ENCODE assay signal across 24 cellular contexts in the genomic region with DNA sequence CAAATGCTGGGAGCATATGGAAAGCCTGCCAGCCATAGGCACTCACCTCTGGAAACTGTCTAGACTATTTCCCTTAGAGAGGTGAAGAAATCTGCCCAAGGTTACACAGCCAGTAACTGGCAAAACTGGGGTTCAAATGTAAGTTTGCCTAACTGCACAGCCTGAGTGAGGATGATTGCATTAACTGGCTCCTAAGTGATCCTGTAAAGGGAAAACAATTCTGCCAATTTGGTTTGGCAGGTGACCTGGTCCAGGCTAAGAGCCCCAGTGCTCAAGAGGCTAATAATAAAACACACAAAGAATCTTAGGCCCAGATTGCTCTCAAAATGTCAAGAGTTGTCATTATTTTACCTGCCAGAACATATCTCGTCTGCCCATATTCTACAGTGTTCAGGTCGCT. TPM values are rescaled to one million over a fixed set of nuclear protein-coding genes. Genes with fewer than 3 reads are reported as not detected.
DNase-seq lines count a peak whose midpoint lies in the region; ATAC-seq, FAIRE-seq and TF ChIP-seq lines count a peak whose summit lies in the region.
"Had no signal": no experiment of that assay in that cellular context is flagged by ENCODE, and none has a peak within 500 bp of the region (broad histone marks: within the 10 kb centered on the region; RNA-seq: fewer than 3 reads in every experiment).

No MANE protein-coding gene starts in this region.

- no peak overlapping the region for H3K4me3 ChIP-seq in heart left ventricle
- H3K4me3 ChIP-seq in bronchial epithelial cell (ENCODE audit: low read depth, low read length), result no peak overlapping the region
- H3K4me3 ChIP-seq in left lung, result no peak overlapping the region
- no peak overlapping the region for H3K4me3 ChIP-seq in mucosa of descending colon
- H3K4me3 ChIP-seq: A549, GM23248, Peyer's patch, SJSA1 had no signal

- no peak for DNase-seq in heart left ventricle
- no peak for DNase-seq in left cardiac atrium
- DNase-seq in bronchial epithelial cell (ENCODE audit: low read depth), result peak; percentile 53
- DNase-seq in left lung, result no peak
- DNase-seq in mucosa of descending colon, result no peak
- no peak for DNase-seq in left lobe of liver (ENCODE audit: low spot score)
- DNase-seq: C1 segment of cervical spinal cord; CD4-positive, alpha-beta memory T cell; COR-L47; DMS53; GM23248; H7; NCI-H1092; NCI-H1436 treated with DMSO at 0.1 percent for 48 hours; NCI-H187 treated with DMSO at 0.1 percent for 48 hours; NCI-H526 treated with DMSO at 0.1 percent for 48 hours; OCI-M1; Peyer's patch had no signal

- intact Hi-C loops in heart left ventricle (cut with DNase I), result loop anchor here in 2 of 10 donors (5.0 kb wide), 2 partner anchors 44 to 136 kb away; a partner anchor contains a TSS
- intact Hi-C loops in left cardiac atrium (cut with DNase I), result no loop called here
- intact Hi-C loops in left lung (cut with DNase I), result no loop called here
- intact Hi-C loops in mucosa of descending colon (cut with DNase I, micrococcal nuclease), result no loop called here

- H3K27me3 ChIP-seq in heart left ventricle (no peaks in the 10 kb centered on the region), bronchial epithelial cell (ENCODE audit: control insufficient read depth, insufficient read depth, low read length) (peaks cover 2% of the 10 kb centered on the region), left lung (no peaks in the 10 kb centered on the region)
- H3K27me3 ChIP-seq: Peyer's patch, SJSA1 had no signal

- peaks cover 0 to 41% (median 18%) of the 10 kb centered on the region in 12 donors for H3K4me1 ChIP-seq in heart left ventricle
- peaks cover 0 to 11% of the 10 kb centered on the region in 2 donors for H3K4me1 ChIP-seq in left lung
- peaks cover 24% of the 10 kb centered on the region for H3K4me1 ChIP-seq in mucosa of descending colon (ENCODE audit: low read depth)
- H3K4me1 ChIP-seq: SJSA1 had no signal

- no peak for TF ChIP-seq POLR2A in heart left ventricle (IDR thresholded peaks at IDR 0.05)

- TF ChIP-seq CTCF in heart left ventricle (IDR thresholded peaks at IDR 0.05) (no peak), bronchial epithelial cell (IDR thresholded peaks at IDR 0.05; ENCODE audit: insufficient read depth, low read length, severe bottlenecking) (no peak), left lung (IDR thresholded peaks at IDR 0.05) (no peak), mucosa of descending colon (IDR thresholded peaks at IDR 0.05) (no peak)

- WGBS in heart left ventricle, 4 donors, result 67 to 80% (median 71%) methylated on average over 2 of the region's 2 CpGs

- peak overlapping the region in 1 of 12 donors; percentile 2 for H3K27ac ChIP-seq in heart left ventricle
- no peak overlapping the region for H3K27ac ChIP-seq in left lung
- H3K27ac ChIP-seq: A549, GM23248, HL-60, KMS-11, Peyer's patch, SJSA1 had no signal

- no peak for FAIRE-seq in bronchial epithelial cell (lab: Jason Lieb, UNC)
- FAIRE-seq: A549, GM18507 had no signal

- H3K36me3 ChIP-seq in heart left ventricle (no peaks in the 10 kb centered on the region), bronchial epithelial cell (ENCODE audit: control insufficient read depth, insufficient read depth, low read length) (no peaks in the 10 kb centered on the region), left lung (no peaks in the 10 kb centered on the region), mucosa of descending colon (ENCODE audit: low read depth) (no peaks in the 10 kb centered on the region)
- H3K36me3 ChIP-seq: Peyer's patch, SJSA1 had no signal

- ATAC-seq in heart left ventricle, result peak in 3 of 4 donors; percentile 53 to 68 (median 66)
- no peak for ATAC-seq in left cardiac atrium
- peak; percentile 68 for ATAC-seq in left lung
- ATAC-seq in mucosa of descending colon, result no peak
- ATAC-seq in left lobe of liver, result no peak
- no peak for ATAC-seq in GM21360 (IDR thresholded peaks at IDR 0.05; ENCODE audit: unreplicated experiment)
- ATAC-seq: A549 had no signal

- no peaks in the 10 kb centered on the region for H3K9me3 ChIP-seq in heart left ventricle
- no peaks in the 10 kb centered on the region for H3K9me3 ChIP-seq in left lung
- no peaks in the 10 kb centered on the region for H3K9me3 ChIP-seq in mucosa of descending colon
- H3K9me3 ChIP-seq: A549, Peyer's patch, SJSA1 had no signal

RNA-seq across cellular contexts. Expression of a gene that starts 43.9 kb away (rescaled TPM):
- total RNA-seq in heart left ventricle (10 to 100 TPM in 5 of 9 donors, 1 to 10 TPM in 4; 6.1 to 34.8 (median 10.9) TPM), left cardiac atrium (10 to 100 TPM; 16.1 to 19.9 TPM), bronchial epithelial cell (15.6 and 16.3 TPM in 2 replicates), left lung (10 to 100 TPM; 57.5 to 59.4 TPM), mucosa of descending colon (10 to 100 TPM; 19.6 to 25.5 (median 23.1) TPM), left lobe of liver (4.2 TPM)
- 1 to 10 TPM; 3.3 to 5.6 TPM for polyA plus RNA-seq in heart left ventricle
- polyA plus RNA-seq: CD4-positive, alpha-beta memory T cell had no signal

Comparison
In these comparisons a context has a peak if more than half of its experiments do, and no peak if none do; other contexts are left out.
1. ATAC-seq: peak in heart left ventricle (3 of 4) and left lung (single experiment); none in left cardiac atrium (0 of 2), mucosa of descending colon (single experiment), left lobe of liver (single experiment) and GM21360 (single experiment).